In the genomic region with DNA sequence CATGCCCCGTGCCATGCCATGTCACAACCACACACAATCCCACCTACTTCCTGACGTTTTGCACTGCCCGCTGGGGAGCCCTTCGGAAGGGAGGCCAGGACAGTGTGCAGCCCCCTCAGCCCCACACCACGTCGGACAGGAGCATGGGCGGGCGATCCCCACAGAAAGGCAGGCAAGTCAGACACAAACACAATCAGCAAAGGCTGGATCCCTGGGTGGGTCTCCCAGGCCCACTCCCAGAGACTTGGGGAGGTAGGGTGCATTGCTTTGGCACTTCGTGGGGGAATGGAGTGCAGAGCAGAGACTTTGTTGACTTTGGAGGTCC, we compare ENCODE assay signal across 21 cellular contexts.
"Had no signal": no experiment of that assay in that cellular context is flagged by ENCODE, and none has a peak within 500 bp of the region (broad histone marks: within the 10 kb centered on the region; RNA-seq: fewer than 3 reads in every experiment).

No MANE protein-coding gene starts in this region.

- H3K27ac Mint-ChIP-seq: activated CD4-positive, alpha-beta T cell treated with anti-CD3 and anti-CD28 coated beads, Interleukin-2, amount 10 ng/mL, durations not matched to agents 24 days and 14 days; stimulated activated naive B cell treated with anti-CD40 and anti-IgM and Interleukin-4, amounts not matched to agents 10 μg/mL and 1 μg/mL and 100 μg/mL, for 72 hours had no signal

- H3K9me3 ChIP-seq: breast epithelium, gastroesophageal sphincter, heart left ventricle, tibial artery had no signal

- H3K4me3 ChIP-seq: breast epithelium, gastroesophageal sphincter, heart left ventricle, smooth muscle cell, tibial artery had no signal

- H3K4me3 Mint-ChIP-seq: activated CD4-positive, alpha-beta T cell treated with anti-CD3 and anti-CD28 coated beads, Interleukin-2, amount 10 ng/mL, durations not matched to agents 24 days and 14 days; activated naive CD8-positive, alpha-beta T cell treated with anti-CD3 and anti-CD28 coated beads, Interleukin-2, amount 10 ng/mL, durations not matched to agents 7 days and 5 days; activated T-cell treated with anti-CD3 and anti-CD28 coated beads, Interleukin-2, amount 50 U/mL, for 4 hours; stimulated activated naive B cell treated with anti-CD40 and anti-IgM and Interleukin-4, amounts not matched to agents 10 μg/mL and 1 μg/mL and 100 μg/mL, for 72 hours had no signal

- H3K27me3 ChIP-seq: breast epithelium, gastroesophageal sphincter, heart left ventricle, tibial artery had no signal

- H3K27ac ChIP-seq: breast epithelium, epithelial cell of prostate, gastroesophageal sphincter, VCaP had no signal

- ATAC-seq: activated CD4-positive, CD25-positive, alpha-beta regulatory T cell treated with anti-CD3 and anti-CD28 coated beads, Interleukin-2, amount 50 U/mL, for 24 hours; activated T-cell treated with anti-CD3 and anti-CD28 coated beads, Interleukin-2, amount 50 U/mL, for 4 hours; stimulated activated naive B cell treated with anti-CD40 and anti-IgM and Interleukin-4, amounts not matched to agents 10 μg/mL and 1 μg/mL and 100 μg/mL, for 72 hours had no signal

- H3K4me2 ChIP-seq: smooth muscle cell had no signal

- H3K36me3 ChIP-seq: breast epithelium had no signal

- H3K27me3 Mint-ChIP-seq: activated CD4-positive, alpha-beta T cell treated with anti-CD3 and anti-CD28 coated beads, Interleukin-2, amount 10 ng/mL, durations not matched to agents 24 days and 14 days; activated naive CD8-positive, alpha-beta T cell treated with anti-CD3 and anti-CD28 coated beads, Interleukin-2, amount 10 ng/mL, durations not matched to agents 7 days and 5 days; stimulated activated naive B cell treated with anti-CD40 and anti-IgM and Interleukin-4, amounts not matched to agents 10 μg/mL and 1 μg/mL and 100 μg/mL, for 72 hours had no signal

- H3K9me3 Mint-ChIP-seq: activated CD4-positive, alpha-beta T cell treated with anti-CD3 and anti-CD28 coated beads, Interleukin-2, amount 10 ng/mL, durations not matched to agents 24 days and 14 days; activated naive CD8-positive, alpha-beta T cell treated with anti-CD3 and anti-CD28 coated beads, Interleukin-2, amount 10 ng/mL, durations not matched to agents 7 days and 5 days; activated T-cell treated with anti-CD3 and anti-CD28 coated beads, Interleukin-2, amount 50 U/mL, for 4 hours; stimulated activated naive B cell treated with anti-CD40 and anti-IgM and Interleukin-4, amounts not matched to agents 10 μg/mL and 1 μg/mL and 100 μg/mL, for 72 hours had no signal

- DNase-seq: activated CD4-positive, alpha-beta T cell treated with anti-CD3 and anti-CD28 coated beads, Interleukin-2, amount 10 ng/mL, durations not matched to agents 24 days and 14 days; activated CD8-positive, alpha-beta memory T cell treated with anti-CD3 and anti-CD28 coated beads for 24 hours; activated CD8-positive, alpha-beta memory T cell treated with anti-CD3 and anti-CD28 coated beads, Interleukin-2, amount 50 U/mL, for 4 hours; activated naive CD4-positive, alpha-beta T cell treated with Interleukin-2 at 50 U/mL for 16 hours; activated naive CD8-positive, alpha-beta T cell treated with anti-CD3 and anti-CD28 coated beads, Interleukin-2, amount 10 ng/mL, durations not matched to agents 7 days and 5 days; activated T-cell treated with anti-CD3 and anti-CD28 coated beads, Interleukin-2, amount 50 U/mL, for 4 hours; amniotic stem cell; cerebellar nuclear complex; cortex of kidney; heart left ventricle; occipital lobe; stimulated activated CD4-positive, alpha-beta T cell treated with anti-CD3 and anti-CD28 coated beads, Interleukin-15, amount 100 ng/mL, for 24 hours; stimulated activated naive B cell treated with anti-CD40 and anti-IgM and Interleukin-4, amounts not matched to agents 10 μg/mL and 1 μg/mL and 100 μg/mL, for 72 hours; SW 1271; tibial artery had no signal

- H3K4me1 ChIP-seq: breast epithelium had no signal
